ENCODE assay signal across 8 cellular contexts in genomic region chr5:67160985-67161384, GRCh38. TPM values are rescaled to one million over a fixed set of nuclear protein-coding genes. Genes with fewer than 3 reads are reported as not detected.
DNase-seq lines count a peak whose midpoint lies in the region; ATAC-seq and TF ChIP-seq lines count a peak whose summit lies in the region.

No MANE protein-coding gene starts in this region.

- intact Hi-C loops in esophagus muscularis mucosa (cut with DNase I) (no loop called here), posterior vena cava (cut with DNase I) (loop anchor here (5.0 kb wide), 2 partner anchors 41 to 46 kb away; no protein-coding TSS in a partner anchor)

- no peak for TF ChIP-seq CTCF in esophagus muscularis mucosa (IDR thresholded peaks at IDR 0.05)

- DNase-seq in HS-27A (ENCODE audit: low read depth) = peak; percentile 9
- DNase-seq in activated CD4-positive, alpha-beta T cell treated with anti-CD3 and anti-CD28 coated beads, Interleukin-2, amount 50 U/mL, for 1 hour = peak; percentile 57
- no peak for DNase-seq in esophagus muscularis mucosa (ENCODE audit: extremely low spot score)
- DNase-seq in stimulated activated naive CD8-positive, alpha-beta T cell treated with anti-CD3 and anti-CD28 coated beads, Interleukin-15, Interleukin-2, amounts not matched to agents 100 U/mL and 50 U/mL, for 24 hours = peak; percentile 14
- DNase-seq in NCI-H446 treated with DMSO at 0.1 percent for 48 hours (lab: John Stamatoyannopoulos, UW) = no peak
- DNase-seq in posterior vena cava (ENCODE audit: low spot score) = no peak
- no peak for DNase-seq in SK-N-DZ (ENCODE audit: low spot score)

- no peaks in the 10 kb centered on the region for H3K9me3 ChIP-seq in esophagus muscularis mucosa

- no peak for TF ChIP-seq POLR2A in esophagus muscularis mucosa (IDR thresholded peaks at IDR 0.05; ENCODE audit: low read depth)

- WGBS in esophagus muscularis mucosa = 48% methylated on average over 3 of the region's 3 CpGs

- no peaks in the 10 kb centered on the region for H3K27me3 ChIP-seq in esophagus muscularis mucosa

- H3K4me1 ChIP-seq in esophagus muscularis mucosa = peaks cover 0 to 38% (median 31%) of the 10 kb centered on the region in 4 donors

- H3K27ac ChIP-seq in esophagus muscularis mucosa (replicated peaks in 1 of 4) = peak overlapping the region in 3 of 4 donors; percentile 22 to 38 (median 22)

- H3K4me3 ChIP-seq in esophagus muscularis mucosa = no peak overlapping the region

- TF ChIP-seq EP300 in esophagus muscularis mucosa (IDR thresholded peaks at IDR 0.05) = no peak

- peaks cover 12 to 68% (median 38%) of the 10 kb centered on the region in 4 donors for H3K36me3 ChIP-seq in esophagus muscularis mucosa

- ATAC-seq in stimulated activated naive CD8-positive, alpha-beta T cell treated with anti-CD3 and anti-CD28 coated beads, Interleukin-15, Interleukin-2, amounts not matched to agents 100 U/mL and 50 U/mL, for 24 hours = no peak
- no peak for ATAC-seq in HG02642 (IDR thresholded peaks at IDR 0.05; ENCODE audit: poor library complexity, unreplicated experiment)

RNA-seq across cellular contexts. Expression of gene CD180, which starts 35.6 kb away (rescaled TPM):
- 1 to 10 TPM in 1 of 4 donors, under 1 TPM in 3; 0.42 to 1.8 (median 0.67) TPM for total RNA-seq in esophagus muscularis mucosa
- total RNA-seq in posterior vena cava = 1 to 10 TPM; 1.4 to 1.5 TPM
- polyA plus RNA-seq in SK-N-DZ (2014; cell fraction: cytosol; rRNA removed) = not detected in 2 replicates
- polyA plus RNA-seq in SK-N-DZ (2014; cell fraction: nucleus; rRNA removed) = not detected in 2 replicates

Comparison
In these comparisons a context has a peak if more than half of its experiments do, and no peak if none do; other contexts are left out.
1. DNase-seq: peak in HS-27A (single experiment), activated CD4-positive, alpha-beta T cell treated with anti-CD3 and anti-CD28 coated beads, Interleukin-2, amount 50 U/mL, for 1 hour (single experiment) and stimulated activated naive CD8-positive, alpha-beta T cell treated with anti-CD3 and anti-CD28 coated beads, Interleukin-15, Interleukin-2, amounts not matched to agents 100 U/mL and 50 U/mL, for 24 hours (single experiment); none in esophagus muscularis mucosa (single experiment), NCI-H446 treated with DMSO at 0.1 percent for 48 hours (single experiment), posterior vena cava (single experiment) and SK-N-DZ (single experiment).